1 cellular context compared by ENCODE assay signal in the genomic region with DNA sequence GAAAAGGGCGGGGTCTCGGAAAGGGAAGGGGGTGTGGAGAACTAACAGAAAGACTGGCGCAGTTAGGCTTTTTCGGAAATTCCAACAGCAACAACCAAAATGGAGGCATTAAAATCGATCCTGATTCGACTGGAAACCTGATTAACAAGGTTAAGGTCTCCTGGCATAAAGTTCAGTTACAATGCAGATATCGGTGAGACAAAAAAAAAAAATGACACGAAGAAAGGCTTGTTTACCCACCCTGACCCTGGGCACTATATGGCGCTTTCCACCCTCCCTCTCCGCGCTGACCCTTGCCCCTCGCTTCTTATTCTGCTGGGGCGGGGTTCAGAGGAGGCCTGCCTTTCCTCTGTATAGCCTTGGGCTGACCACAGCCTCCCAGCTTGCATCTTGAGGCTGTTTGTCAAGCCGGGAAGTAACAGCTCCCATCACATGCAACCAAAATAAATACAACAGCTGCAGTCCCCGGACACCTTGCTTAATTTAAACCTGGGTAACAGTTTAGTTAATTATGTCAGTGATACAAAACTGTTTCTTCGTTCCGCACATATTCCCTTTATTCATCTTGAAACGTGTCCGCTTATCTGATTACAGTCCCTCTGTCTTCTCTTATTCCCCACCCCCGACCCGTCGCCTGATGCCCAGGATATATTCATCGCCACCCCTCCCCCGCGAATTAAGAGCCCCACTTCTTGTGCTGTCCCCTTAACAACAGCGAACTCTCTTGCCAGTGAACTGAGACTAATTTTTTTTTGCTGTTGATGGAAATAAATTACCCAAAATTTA.
TF ChIP-seq lines count a peak whose summit lies in the region.

No MANE protein-coding gene starts in this region.

TF ChIP-seq in HepG2, 621 proteins besides CTCF, POLR2A, EP300 and RAD21 (continued from another document and continues in another):
- TF ChIP-seq, protein P1, sequence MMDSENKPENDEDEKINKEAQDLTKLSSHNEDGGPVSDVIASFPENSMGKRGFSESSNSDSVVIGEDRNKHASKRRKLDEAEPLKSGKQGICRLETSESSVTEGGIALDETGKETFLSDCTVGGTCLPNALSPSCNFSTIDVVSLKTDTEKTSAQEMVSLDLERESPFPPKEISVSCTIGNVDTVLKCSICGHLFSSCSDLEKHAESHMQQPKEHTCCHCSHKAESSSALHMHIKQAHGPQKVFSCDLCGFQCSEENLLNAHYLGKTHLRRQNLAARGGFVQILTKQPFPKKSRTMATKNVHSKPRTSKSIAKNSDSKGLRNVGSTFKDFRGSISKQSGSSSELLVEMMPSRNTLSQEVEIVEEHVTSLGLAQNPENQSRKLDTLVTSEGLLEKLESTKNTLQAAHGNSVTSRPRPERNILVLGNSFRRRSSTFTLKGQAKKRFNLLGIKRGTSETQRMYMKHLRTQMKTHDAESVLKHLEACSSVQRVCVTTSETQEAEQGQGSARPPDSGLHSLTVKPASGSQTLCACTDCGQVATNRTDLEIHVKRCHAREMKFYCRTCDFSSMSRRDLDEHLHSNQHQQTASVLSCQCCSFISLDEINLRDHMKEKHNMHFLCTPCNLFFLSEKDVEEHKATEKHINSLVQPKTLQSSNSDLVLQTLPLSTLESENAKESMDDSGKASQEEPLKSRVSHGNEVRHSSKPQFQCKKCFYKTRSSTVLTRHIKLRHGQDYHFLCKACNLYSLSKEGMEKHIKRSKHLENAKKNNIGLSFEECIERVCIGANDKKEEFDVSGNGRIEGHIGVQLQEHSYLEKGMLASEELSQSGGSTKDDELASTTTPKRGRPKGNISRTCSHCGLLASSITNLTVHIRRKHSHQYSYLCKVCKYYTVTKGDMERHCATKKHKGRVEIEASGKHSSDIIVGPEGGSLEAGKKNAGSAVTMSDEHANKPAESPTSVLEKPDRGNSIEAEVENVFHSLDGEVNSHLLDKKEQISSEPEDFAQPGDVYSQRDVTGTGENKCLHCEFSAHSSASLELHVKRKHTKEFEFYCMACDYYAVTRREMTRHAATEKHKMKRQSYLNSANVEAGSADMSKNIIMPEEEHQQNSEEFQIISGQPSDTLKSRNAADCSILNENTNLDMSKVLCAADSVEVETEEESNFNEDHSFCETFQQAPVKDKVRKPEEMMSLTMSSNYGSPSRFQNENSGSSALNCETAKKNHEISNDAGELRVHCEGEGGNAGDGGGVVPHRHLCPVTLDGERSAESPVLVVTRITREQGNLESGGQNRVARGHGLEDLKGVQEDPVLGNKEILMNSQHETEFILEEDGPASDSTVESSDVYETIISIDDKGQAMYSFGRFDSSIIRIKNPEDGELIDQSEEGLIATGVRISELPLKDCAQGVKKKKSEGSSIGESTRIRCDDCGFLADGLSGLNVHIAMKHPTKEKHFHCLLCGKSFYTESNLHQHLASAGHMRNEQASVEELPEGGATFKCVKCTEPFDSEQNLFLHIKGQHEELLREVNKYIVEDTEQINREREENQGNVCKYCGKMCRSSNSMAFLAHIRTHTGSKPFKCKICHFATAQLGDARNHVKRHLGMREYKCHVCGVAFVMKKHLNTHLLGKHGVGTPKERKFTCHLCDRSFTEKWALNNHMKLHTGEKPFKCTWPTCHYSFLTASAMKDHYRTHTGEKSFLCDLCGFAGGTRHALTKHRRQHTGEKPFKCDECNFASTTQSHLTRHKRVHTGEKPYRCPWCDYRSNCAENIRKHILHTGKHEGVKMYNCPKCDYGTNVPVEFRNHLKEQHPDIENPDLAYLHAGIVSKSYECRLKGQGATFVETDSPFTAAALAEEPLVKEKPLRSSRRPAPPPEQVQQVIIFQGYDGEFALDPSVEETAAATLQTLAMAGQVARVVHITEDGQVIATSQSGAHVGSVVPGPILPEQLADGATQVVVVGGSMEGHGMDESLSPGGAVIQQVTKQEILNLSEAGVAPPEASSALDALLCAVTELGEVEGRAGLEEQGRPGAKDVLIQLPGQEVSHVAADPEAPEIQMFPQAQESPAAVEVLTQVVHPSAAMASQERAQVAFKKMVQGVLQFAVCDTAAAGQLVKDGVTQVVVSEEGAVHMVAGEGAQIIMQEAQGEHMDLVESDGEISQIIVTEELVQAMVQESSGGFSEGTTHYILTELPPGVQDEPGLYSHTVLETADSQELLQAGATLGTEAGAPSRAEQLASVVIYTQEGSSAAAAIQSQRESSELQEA (CRISPR knock-in tag; IDR thresholded peaks at IDR 0.05; ENCODE audit: not compliant biosample characterization): peak; percentile 71
- TF ChIP-seq FOXM1 (CRISPR knock-in tag; IDR thresholded peaks at IDR 0.05): no peak
- TF ChIP-seq TBX2 (CRISPR knock-in tag; IDR thresholded peaks at IDR 0.05; ENCODE audit: borderline replicate concordance): peak; percentile 86; the same call in 1 of the 2 replicates
- TF ChIP-seq ZNF296 (CRISPR knock-in tag; conservative IDR thresholded peaks at IDR 0.05): no peak
- TF ChIP-seq ZFP36L2 (CRISPR knock-in tag; IDR thresholded peaks at IDR 0.05): no peak
- TF ChIP-seq, protein P2, sequence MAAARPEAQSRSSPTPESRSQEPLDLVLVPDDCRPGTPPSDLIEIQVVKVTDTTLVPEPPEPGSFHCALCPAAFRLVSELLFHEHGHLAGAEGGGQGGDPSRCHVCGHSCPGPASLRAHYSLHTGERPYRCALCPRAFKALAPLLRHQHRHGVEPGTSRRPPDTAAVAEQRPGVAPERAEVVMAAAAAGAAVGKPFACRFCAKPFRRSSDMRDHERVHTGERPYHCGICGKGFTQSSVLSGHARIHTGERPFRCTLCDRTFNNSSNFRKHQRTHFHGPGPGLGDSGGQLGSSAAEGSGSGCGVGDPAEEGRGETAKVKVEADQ (CRISPR knock-in tag; IDR thresholded peaks at IDR 0.05; ENCODE audit: borderline replicate concordance): no peak
- TF ChIP-seq, protein P3, sequence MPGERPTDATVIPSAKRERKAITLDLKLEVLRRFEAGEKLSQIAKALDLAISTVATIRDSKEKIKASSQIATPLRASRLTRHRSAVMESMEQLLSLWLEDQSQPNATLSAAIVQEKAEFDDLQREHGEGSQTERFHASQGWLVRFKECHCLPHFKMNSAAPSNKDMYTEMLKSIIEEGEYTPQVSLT (CRISPR knock-in tag; IDR thresholded peaks at IDR 0.05; ENCODE audit: borderline replicate concordance, low read depth): no peak
- 0 out of 2 replicates have a peak, but pooled peaks have one; percentile 18 for TF ChIP-seq ZNF160 (CRISPR knock-in tag; IDR thresholded peaks at IDR 0.05)
- TF ChIP-seq NR2F6 (IDR thresholded peaks at IDR 0.05): peak; percentile 92
- peak; percentile 82 for TF ChIP-seq NR2F6 (CRISPR knock-in tag; IDR thresholded peaks at IDR 0.05)
- no peak for TF ChIP-seq NKX3-1 (CRISPR knock-in tag; IDR thresholded peaks at IDR 0.05)
- TF ChIP-seq, protein P4, sequence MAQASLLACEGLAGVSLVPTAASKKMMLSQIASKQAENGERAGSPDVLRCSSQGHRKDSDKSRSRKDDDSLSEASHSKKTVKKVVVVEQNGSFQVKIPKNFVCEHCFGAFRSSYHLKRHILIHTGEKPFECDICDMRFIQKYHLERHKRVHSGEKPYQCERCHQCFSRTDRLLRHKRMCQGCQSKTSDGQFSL (CRISPR knock-in tag; IDR thresholded peaks at IDR 0.05): 0 out of 2 replicates have a peak, but pooled peaks have one; percentile 4
- TF ChIP-seq, protein P5, sequence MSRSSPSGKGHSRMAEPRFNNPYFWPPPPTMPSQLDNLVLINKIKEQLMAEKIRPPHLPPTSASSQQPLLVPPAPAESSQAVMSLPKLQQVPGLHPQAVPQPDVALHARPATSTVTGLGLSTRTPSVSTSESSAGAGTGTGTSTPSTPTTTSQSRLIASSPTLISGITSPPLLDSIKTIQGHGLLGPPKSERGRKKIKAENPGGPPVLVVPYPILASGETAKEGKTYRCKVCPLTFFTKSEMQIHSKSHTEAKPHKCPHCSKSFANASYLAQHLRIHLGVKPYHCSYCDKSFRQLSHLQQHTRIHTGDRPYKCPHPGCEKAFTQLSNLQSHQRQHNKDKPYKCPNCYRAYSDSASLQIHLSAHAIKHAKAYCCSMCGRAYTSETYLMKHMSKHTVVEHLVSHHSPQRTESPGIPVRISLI (CRISPR knock-in tag; IDR thresholded peaks at IDR 0.05; ENCODE audit: borderline replicate concordance): peak; percentile 78; the same call in 1 of the 2 replicates
- TF ChIP-seq ZNF614 (CRISPR knock-in tag; IDR thresholded peaks at IDR 0.05; ENCODE audit: borderline replicate concordance): no peak; the same call in 1 of the 2 replicates
- TF ChIP-seq, protein P6, sequence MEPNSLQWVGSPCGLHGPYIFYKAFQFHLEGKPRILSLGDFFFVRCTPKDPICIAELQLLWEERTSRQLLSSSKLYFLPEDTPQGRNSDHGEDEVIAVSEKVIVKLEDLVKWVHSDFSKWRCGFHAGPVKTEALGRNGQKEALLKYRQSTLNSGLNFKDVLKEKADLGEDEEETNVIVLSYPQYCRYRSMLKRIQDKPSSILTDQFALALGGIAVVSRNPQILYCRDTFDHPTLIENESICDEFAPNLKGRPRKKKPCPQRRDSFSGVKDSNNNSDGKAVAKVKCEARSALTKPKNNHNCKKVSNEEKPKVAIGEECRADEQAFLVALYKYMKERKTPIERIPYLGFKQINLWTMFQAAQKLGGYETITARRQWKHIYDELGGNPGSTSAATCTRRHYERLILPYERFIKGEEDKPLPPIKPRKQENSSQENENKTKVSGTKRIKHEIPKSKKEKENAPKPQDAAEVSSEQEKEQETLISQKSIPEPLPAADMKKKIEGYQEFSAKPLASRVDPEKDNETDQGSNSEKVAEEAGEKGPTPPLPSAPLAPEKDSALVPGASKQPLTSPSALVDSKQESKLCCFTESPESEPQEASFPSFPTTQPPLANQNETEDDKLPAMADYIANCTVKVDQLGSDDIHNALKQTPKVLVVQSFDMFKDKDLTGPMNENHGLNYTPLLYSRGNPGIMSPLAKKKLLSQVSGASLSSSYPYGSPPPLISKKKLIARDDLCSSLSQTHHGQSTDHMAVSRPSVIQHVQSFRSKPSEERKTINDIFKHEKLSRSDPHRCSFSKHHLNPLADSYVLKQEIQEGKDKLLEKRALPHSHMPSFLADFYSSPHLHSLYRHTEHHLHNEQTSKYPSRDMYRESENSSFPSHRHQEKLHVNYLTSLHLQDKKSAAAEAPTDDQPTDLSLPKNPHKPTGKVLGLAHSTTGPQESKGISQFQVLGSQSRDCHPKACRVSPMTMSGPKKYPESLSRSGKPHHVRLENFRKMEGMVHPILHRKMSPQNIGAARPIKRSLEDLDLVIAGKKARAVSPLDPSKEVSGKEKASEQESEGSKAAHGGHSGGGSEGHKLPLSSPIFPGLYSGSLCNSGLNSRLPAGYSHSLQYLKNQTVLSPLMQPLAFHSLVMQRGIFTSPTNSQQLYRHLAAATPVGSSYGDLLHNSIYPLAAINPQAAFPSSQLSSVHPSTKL (CRISPR knock-in tag; IDR thresholded peaks at IDR 0.05): peak; percentile 69; the same call in 1 of the 2 replicates
- no peak for TF ChIP-seq ZNF7 (CRISPR knock-in tag; IDR thresholded peaks at IDR 0.05)
- TF ChIP-seq ZNF557 (CRISPR knock-in tag; IDR thresholded peaks at IDR 0.05): no peak
- 0 out of 2 replicates have a peak, but pooled peaks have one; percentile 25 for TF ChIP-seq ZNF138 (CRISPR knock-in tag; IDR thresholded peaks at IDR 0.05; ENCODE audit: low read depth)
- TF ChIP-seq, protein P7, sequence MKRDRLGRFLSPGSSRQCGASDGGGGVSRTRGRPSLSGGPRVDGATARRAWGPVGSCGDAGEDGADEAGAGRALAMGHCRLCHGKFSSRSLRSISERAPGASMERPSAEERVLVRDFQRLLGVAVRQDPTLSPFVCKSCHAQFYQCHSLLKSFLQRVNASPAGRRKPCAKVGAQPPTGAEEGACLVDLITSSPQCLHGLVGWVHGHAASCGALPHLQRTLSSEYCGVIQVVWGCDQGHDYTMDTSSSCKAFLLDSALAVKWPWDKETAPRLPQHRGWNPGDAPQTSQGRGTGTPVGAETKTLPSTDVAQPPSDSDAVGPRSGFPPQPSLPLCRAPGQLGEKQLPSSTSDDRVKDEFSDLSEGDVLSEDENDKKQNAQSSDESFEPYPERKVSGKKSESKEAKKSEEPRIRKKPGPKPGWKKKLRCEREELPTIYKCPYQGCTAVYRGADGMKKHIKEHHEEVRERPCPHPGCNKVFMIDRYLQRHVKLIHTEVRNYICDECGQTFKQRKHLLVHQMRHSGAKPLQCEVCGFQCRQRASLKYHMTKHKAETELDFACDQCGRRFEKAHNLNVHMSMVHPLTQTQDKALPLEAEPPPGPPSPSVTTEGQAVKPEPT (CRISPR knock-in tag; IDR thresholded peaks at IDR 0.05; ENCODE audit: low read depth): 0 out of 2 replicates have a peak, but pooled peaks have one; percentile 1
- TF ChIP-seq TARDBP (CRISPR knock-in tag; IDR thresholded peaks at IDR 0.05): no peak; the same call in 1 of the 2 replicates
- peak; percentile 44 for TF ChIP-seq PHF21A (CRISPR knock-in tag; IDR thresholded peaks at IDR 0.05)
- TF ChIP-seq TCF12 (IDR thresholded peaks at IDR 0.05): no peak
- no peak for TF ChIP-seq TCF12 (CRISPR knock-in tag; IDR thresholded peaks at IDR 0.05)
- TF ChIP-seq, protein P8, sequence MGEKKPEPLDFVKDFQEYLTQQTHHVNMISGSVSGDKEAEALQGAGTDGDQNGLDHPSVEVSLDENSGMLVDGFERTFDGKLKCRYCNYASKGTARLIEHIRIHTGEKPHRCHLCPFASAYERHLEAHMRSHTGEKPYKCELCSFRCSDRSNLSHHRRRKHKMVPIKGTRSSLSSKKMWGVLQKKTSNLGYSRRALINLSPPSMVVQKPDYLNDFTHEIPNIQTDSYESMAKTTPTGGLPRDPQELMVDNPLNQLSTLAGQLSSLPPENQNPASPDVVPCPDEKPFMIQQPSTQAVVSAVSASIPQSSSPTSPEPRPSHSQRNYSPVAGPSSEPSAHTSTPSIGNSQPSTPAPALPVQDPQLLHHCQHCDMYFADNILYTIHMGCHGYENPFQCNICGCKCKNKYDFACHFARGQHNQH (CRISPR knock-in tag; IDR thresholded peaks at IDR 0.05): 0 out of 2 replicates have a peak, but pooled peaks have one; percentile 36
- no peak for TF ChIP-seq ZNF841 (CRISPR knock-in tag; IDR thresholded peaks at IDR 0.05; ENCODE audit: borderline replicate concordance)
- TF ChIP-seq ZFYVE20 (CRISPR knock-in tag; IDR thresholded peaks at IDR 0.05; ENCODE audit: borderline replicate concordance, low read depth): no peak
- TF ChIP-seq SAP130 (CRISPR knock-in tag; IDR thresholded peaks at IDR 0.05; ENCODE audit: low read depth): no peak; the same call in 1 of the 2 replicates
- no peak for TF ChIP-seq ZBTB1 (CRISPR knock-in tag; IDR thresholded peaks at IDR 0.05; ENCODE audit: borderline replicate concordance)
- TF ChIP-seq PITX1 (CRISPR knock-in tag; IDR thresholded peaks at IDR 0.05): no peak
- no peak for TF ChIP-seq SSRP1 (CRISPR knock-in tag; IDR thresholded peaks at IDR 0.05)
- 0 out of 2 replicates have a peak, but pooled peaks have one; percentile 28 for TF ChIP-seq ZNF788 (CRISPR knock-in tag; IDR thresholded peaks at IDR 0.05; ENCODE audit: borderline replicate concordance)
- TF ChIP-seq PHF8 (CRISPR knock-in tag; IDR thresholded peaks at IDR 0.05): peak; percentile 53
- TF ChIP-seq, protein P9, sequence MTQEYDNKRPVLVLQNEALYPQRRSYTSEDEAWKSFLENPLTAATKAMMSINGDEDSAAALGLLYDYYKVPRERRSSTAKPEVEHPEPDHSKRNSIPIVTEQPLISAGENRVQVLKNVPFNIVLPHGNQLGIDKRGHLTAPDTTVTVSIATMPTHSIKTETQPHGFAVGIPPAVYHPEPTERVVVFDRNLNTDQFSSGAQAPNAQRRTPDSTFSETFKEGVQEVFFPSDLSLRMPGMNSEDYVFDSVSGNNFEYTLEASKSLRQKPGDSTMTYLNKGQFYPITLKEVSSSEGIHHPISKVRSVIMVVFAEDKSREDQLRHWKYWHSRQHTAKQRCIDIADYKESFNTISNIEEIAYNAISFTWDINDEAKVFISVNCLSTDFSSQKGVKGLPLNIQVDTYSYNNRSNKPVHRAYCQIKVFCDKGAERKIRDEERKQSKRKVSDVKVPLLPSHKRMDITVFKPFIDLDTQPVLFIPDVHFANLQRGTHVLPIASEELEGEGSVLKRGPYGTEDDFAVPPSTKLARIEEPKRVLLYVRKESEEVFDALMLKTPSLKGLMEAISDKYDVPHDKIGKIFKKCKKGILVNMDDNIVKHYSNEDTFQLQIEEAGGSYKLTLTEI (CRISPR knock-in tag; conservative IDR thresholded peaks at IDR 0.05): no peak
